1 cellular context compared by ENCODE assay signal in the genomic region with DNA sequence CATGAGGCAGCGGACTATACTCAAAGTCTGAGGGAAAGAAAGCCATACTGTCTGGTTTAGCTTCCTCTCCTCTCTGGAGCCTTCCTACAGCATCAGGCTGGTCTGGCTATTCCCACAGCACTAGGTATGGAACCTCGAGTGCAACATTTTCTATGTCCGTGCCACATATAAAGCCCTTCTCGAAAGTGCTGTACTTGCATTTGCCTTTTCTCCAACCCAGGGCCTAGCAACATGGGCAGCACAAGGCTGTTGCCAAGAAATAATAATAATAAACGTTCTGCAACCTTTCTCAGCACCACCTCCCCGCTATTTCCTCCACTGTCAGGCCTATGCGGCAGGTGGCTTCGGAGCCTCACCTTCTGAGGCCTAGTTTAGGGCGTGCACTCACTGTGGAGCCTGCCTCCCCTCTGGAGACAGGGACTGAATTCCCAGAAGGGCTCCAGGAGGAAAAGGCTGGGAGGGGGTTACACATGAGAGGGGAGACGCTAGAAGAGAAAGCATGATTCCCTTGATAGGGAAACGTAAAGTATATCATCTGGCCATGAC.
A peak's percentile ranks its signal among the peaks of the same experiment; 100 is the strongest.
TF ChIP-seq lines count a peak whose summit lies in the region.

No MANE protein-coding gene starts in this region.

TF ChIP-seq in HepG2, 621 proteins besides CTCF, POLR2A, EP300 and RAD21 (continued from another document):
- TF ChIP-seq, protein P1, sequence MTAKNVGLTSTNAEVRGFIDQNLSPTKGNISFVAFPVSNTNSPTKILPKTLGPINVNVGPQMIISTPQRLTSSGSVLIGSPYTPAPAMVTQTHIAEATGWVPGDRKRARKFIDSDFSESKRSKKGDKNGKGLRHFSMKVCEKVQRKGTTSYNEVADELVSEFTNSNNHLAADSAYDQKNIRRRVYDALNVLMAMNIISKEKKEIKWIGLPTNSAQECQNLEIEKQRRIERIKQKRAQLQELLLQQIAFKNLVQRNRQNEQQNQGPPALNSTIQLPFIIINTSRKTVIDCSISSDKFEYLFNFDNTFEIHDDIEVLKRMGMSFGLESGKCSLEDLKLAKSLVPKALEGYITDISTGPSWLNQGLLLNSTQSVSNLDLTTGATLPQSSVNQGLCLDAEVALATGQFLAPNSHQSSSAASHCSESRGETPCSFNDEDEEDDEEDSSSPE (CRISPR knock-in tag; IDR thresholded peaks at IDR 0.05), result peak; percentile 11; the same call in 1 of the 2 replicates
- TF ChIP-seq ZNF207 (IDR thresholded peaks at IDR 0.05; ENCODE audit: borderline replicate concordance) (no peak), SIN3B (IDR thresholded peaks at IDR 0.05; ENCODE audit: low read length) (no peak), ZNF891 (CRISPR knock-in tag; IDR thresholded peaks at IDR 0.05) (no peak), HHEX (CRISPR knock-in tag; IDR thresholded peaks at IDR 0.05) (no peak), ZNF589 (CRISPR knock-in tag; conservative IDR thresholded peaks at IDR 0.05) (no peak), ELF1 (CRISPR knock-in tag; IDR thresholded peaks at IDR 0.05) (no peak), ZNF607 (CRISPR knock-in tag; IDR thresholded peaks at IDR 0.05; ENCODE audit: borderline replicate concordance) (no peak), ZKSCAN1 (IDR thresholded peaks at IDR 0.05; ENCODE audit: low read length) (no peak), NR2F2 (IDR thresholded peaks at IDR 0.05; ENCODE audit: borderline replicate concordance, low read depth) (no peak), ZNF160 (CRISPR knock-in tag; IDR thresholded peaks at IDR 0.05) (no peak), FOXK2 (IDR thresholded peaks at IDR 0.05) (no peak), ZSCAN30 (CRISPR knock-in tag; IDR thresholded peaks at IDR 0.05) (no peak), ZSCAN9 (CRISPR knock-in tag; IDR thresholded peaks at IDR 0.05; ENCODE audit: borderline replicate concordance) (no peak), REPIN1 (CRISPR knock-in tag; IDR thresholded peaks at IDR 0.05; ENCODE audit: borderline replicate concordance, low read depth) (no peak), ZZZ3 (CRISPR knock-in tag; IDR thresholded peaks at IDR 0.05; ENCODE audit: borderline replicate concordance) (no peak; the same call in 1 of the 2 replicates), ZNF282 (IDR thresholded peaks at IDR 0.05; ENCODE audit: partially characterized antibody) (no peak)
- TF ChIP-seq, protein P2, sequence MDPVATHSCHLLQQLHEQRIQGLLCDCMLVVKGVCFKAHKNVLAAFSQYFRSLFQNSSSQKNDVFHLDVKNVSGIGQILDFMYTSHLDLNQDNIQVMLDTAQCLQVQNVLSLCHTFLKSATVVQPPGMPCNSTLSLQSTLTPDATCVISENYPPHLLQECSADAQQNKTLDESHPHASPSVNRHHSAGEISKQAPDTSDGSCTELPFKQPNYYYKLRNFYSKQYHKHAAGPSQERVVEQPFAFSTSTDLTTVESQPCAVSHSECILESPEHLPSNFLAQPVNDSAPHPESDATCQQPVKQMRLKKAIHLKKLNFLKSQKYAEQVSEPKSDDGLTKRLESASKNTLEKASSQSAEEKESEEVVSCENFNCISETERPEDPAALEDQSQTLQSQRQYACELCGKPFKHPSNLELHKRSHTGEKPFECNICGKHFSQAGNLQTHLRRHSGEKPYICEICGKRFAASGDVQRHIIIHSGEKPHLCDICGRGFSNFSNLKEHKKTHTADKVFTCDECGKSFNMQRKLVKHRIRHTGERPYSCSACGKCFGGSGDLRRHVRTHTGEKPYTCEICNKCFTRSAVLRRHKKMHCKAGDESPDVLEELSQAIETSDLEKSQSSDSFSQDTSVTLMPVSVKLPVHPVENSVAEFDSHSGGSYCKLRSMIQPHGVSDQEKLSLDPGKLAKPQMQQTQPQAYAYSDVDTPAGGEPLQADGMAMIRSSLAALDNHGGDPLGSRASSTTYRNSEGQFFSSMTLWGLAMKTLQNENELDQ (CRISPR knock-in tag; IDR thresholded peaks at IDR 0.05; ENCODE audit: borderline replicate concordance), result no peak
- TF ChIP-seq, protein P3, sequence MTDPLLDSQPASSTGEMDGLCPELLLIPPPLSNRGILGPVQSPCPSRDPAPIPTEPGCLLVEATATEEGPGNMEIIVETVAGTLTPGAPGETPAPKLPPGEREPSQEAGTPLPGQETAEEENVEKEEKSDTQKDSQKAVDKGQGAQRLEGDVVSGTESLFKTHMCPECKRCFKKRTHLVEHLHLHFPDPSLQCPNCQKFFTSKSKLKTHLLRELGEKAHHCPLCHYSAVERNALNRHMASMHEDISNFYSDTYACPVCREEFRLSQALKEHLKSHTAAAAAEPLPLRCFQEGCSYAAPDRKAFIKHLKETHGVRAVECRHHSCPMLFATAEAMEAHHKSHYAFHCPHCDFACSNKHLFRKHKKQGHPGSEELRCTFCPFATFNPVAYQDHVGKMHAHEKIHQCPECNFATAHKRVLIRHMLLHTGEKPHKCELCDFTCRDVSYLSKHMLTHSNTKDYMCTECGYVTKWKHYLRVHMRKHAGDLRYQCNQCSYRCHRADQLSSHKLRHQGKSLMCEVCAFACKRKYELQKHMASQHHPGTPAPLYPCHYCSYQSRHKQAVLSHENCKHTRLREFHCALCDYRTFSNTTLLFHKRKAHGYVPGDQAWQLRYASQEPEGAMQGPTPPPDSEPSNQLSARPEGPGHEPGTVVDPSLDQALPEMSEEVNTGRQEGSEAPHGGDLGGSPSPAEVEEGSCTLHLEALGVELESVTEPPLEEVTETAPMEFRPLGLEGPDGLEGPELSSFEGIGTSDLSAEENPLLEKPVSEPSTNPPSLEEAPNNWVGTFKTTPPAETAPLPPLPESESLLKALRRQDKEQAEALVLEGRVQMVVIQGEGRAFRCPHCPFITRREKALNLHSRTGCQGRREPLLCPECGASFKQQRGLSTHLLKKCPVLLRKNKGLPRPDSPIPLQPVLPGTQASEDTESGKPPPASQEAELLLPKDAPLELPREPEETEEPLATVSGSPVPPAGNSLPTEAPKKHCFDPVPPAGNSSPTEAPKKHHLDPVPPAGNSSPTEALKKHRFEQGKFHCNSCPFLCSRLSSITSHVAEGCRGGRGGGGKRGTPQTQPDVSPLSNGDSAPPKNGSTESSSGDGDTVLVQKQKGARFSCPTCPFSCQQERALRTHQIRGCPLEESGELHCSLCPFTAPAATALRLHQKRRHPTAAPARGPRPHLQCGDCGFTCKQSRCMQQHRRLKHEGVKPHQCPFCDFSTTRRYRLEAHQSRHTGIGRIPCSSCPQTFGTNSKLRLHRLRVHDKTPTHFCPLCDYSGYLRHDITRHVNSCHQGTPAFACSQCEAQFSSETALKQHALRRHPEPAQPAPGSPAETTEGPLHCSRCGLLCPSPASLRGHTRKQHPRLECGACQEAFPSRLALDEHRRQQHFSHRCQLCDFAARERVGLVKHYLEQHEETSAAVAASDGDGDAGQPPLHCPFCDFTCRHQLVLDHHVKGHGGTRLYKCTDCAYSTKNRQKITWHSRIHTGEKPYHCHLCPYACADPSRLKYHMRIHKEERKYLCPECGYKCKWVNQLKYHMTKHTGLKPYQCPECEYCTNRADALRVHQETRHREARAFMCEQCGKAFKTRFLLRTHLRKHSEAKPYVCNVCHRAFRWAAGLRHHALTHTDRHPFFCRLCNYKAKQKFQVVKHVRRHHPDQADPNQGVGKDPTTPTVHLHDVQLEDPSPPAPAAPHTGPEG (CRISPR knock-in tag; IDR thresholded peaks at IDR 0.05), result no peak
- TF ChIP-seq, protein P4, sequence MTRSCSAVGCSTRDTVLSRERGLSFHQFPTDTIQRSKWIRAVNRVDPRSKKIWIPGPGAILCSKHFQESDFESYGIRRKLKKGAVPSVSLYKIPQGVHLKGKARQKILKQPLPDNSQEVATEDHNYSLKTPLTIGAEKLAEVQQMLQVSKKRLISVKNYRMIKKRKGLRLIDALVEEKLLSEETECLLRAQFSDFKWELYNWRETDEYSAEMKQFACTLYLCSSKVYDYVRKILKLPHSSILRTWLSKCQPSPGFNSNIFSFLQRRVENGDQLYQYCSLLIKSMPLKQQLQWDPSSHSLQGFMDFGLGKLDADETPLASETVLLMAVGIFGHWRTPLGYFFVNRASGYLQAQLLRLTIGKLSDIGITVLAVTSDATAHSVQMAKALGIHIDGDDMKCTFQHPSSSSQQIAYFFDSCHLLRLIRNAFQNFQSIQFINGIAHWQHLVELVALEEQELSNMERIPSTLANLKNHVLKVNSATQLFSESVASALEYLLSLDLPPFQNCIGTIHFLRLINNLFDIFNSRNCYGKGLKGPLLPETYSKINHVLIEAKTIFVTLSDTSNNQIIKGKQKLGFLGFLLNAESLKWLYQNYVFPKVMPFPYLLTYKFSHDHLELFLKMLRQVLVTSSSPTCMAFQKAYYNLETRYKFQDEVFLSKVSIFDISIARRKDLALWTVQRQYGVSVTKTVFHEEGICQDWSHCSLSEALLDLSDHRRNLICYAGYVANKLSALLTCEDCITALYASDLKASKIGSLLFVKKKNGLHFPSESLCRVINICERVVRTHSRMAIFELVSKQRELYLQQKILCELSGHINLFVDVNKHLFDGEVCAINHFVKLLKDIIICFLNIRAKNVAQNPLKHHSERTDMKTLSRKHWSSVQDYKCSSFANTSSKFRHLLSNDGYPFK (CRISPR knock-in tag; IDR thresholded peaks at IDR 0.05; ENCODE audit: borderline replicate concordance), result no peak
- TF ChIP-seq, protein P5, sequence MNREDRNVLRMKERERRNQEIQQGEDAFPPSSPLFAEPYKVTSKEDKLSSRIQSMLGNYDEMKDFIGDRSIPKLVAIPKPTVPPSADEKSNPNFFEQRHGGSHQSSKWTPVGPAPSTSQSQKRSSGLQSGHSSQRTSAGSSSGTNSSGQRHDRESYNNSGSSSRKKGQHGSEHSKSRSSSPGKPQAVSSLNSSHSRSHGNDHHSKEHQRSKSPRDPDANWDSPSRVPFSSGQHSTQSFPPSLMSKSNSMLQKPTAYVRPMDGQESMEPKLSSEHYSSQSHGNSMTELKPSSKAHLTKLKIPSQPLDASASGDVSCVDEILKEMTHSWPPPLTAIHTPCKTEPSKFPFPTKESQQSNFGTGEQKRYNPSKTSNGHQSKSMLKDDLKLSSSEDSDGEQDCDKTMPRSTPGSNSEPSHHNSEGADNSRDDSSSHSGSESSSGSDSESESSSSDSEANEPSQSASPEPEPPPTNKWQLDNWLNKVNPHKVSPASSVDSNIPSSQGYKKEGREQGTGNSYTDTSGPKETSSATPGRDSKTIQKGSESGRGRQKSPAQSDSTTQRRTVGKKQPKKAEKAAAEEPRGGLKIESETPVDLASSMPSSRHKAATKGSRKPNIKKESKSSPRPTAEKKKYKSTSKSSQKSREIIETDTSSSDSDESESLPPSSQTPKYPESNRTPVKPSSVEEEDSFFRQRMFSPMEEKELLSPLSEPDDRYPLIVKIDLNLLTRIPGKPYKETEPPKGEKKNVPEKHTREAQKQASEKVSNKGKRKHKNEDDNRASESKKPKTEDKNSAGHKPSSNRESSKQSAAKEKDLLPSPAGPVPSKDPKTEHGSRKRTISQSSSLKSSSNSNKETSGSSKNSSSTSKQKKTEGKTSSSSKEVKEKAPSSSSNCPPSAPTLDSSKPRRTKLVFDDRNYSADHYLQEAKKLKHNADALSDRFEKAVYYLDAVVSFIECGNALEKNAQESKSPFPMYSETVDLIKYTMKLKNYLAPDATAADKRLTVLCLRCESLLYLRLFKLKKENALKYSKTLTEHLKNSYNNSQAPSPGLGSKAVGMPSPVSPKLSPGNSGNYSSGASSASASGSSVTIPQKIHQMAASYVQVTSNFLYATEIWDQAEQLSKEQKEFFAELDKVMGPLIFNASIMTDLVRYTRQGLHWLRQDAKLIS (CRISPR knock-in tag; IDR thresholded peaks at IDR 0.05), result no peak
- TF ChIP-seq, protein P6, sequence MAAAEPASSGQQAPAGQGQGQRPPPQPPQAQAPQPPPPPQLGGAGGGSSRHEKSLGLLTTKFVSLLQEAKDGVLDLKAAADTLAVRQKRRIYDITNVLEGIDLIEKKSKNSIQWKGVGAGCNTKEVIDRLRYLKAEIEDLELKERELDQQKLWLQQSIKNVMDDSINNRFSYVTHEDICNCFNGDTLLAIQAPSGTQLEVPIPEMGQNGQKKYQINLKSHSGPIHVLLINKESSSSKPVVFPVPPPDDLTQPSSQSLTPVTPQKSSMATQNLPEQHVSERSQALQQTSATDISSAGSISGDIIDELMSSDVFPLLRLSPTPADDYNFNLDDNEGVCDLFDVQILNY (CRISPR knock-in tag; conservative IDR thresholded peaks at IDR 0.05), result no peak
